1 cellular context compared by ENCODE assay signal in the genomic region with DNA sequence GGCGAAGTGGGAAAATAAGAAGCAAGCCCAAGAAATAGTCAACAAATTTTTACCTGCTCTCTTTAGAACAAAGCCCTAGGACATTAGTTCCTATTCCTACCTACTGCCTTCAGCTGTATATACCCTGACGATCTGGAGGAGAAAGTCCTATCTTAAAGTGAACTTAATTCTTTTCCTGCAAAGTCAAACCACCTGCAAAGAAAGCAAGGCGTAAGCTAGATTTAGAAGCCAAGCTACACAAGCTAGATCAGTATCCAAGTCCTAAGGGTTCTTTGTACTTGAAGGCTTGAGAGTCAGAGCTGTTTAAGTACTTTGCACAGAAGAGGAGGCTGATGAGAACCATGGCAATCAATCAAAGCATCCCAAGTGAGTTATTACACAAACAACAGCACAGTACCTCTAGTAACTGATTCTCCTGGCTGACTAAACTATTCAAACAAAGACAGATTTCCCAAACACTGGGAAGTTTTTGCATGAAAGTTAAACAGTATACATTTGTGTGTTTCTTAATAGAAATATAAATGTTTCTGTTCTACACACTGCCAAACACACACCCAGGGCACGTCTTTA.
TF ChIP-seq lines count a peak whose summit lies in the region.

No MANE protein-coding gene starts in this region.

TF ChIP-seq in HepG2, 621 proteins besides CTCF, POLR2A, EP300 and RAD21 (continued from another document):
- TF ChIP-seq MAFF (IDR thresholded peaks at IDR 0.05; ENCODE audit: low read depth, low read length) (no peak), ZNF337 (CRISPR knock-in tag; IDR thresholded peaks at IDR 0.05; ENCODE audit: borderline replicate concordance, low read depth) (no peak), ZNF205 (CRISPR knock-in tag; IDR thresholded peaks at IDR 0.05) (no peak), GATAD2A (CRISPR knock-in tag; IDR thresholded peaks at IDR 0.05) (peak; percentile 37; the same call in 1 of the 2 replicates), ZBTB7B (CRISPR knock-in tag; IDR thresholded peaks at IDR 0.05) (no peak), BCL6 (CRISPR knock-in tag; IDR thresholded peaks at IDR 0.05) (peak; percentile 55; the same call in 1 of the 2 replicates), CEBPB (IDR thresholded peaks at IDR 0.05; ENCODE audit: borderline replicate concordance, low read depth, low read length) (peak; percentile 9; the same call in 1 of the 2 replicates), GFI1 (CRISPR knock-in tag; IDR thresholded peaks at IDR 0.05; ENCODE audit: borderline replicate concordance) (0 out of 2 replicates have a peak, but pooled peaks have one; percentile 16), ZNF441 (CRISPR knock-in tag; IDR thresholded peaks at IDR 0.05; ENCODE audit: borderline replicate concordance) (no peak), NCOA5 (CRISPR knock-in tag; IDR thresholded peaks at IDR 0.05) (no peak), SMARCE1 (IDR thresholded peaks at IDR 0.05; ENCODE audit: borderline replicate concordance) (no peak), ZNF432 (CRISPR knock-in tag; IDR thresholded peaks at IDR 0.05; ENCODE audit: borderline replicate concordance) (no peak)
- TF ChIP-seq, protein P1, sequence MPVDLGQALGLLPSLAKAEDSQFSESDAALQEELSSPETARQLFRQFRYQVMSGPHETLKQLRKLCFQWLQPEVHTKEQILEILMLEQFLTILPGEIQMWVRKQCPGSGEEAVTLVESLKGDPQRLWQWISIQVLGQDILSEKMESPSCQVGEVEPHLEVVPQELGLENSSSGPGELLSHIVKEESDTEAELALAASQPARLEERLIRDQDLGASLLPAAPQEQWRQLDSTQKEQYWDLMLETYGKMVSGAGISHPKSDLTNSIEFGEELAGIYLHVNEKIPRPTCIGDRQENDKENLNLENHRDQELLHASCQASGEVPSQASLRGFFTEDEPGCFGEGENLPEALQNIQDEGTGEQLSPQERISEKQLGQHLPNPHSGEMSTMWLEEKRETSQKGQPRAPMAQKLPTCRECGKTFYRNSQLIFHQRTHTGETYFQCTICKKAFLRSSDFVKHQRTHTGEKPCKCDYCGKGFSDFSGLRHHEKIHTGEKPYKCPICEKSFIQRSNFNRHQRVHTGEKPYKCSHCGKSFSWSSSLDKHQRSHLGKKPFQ (CRISPR knock-in tag; IDR thresholded peaks at IDR 0.05; ENCODE audit: insufficient replicate concordance): no peak
- TF ChIP-seq, protein P2, sequence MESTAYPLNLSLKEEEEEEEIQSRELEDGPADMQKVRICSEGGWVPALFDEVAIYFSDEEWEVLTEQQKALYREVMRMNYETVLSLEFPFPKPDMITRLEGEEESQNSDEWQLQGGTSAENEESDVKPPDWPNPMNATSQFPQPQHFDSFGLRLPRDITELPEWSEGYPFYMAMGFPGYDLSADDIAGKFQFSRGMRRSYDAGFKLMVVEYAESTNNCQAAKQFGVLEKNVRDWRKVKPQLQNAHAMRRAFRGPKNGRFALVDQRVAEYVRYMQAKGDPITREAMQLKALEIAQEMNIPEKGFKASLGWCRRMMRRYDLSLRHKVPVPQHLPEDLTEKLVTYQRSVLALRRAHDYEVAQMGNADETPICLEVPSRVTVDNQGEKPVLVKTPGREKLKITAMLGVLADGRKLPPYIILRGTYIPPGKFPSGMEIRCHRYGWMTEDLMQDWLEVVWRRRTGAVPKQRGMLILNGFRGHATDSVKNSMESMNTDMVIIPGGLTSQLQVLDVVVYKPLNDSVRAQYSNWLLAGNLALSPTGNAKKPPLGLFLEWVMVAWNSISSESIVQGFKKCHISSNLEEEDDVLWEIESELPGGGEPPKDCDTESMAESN (CRISPR knock-in tag; conservative IDR thresholded peaks at IDR 0.05): no peak
- TF ChIP-seq, protein P3, sequence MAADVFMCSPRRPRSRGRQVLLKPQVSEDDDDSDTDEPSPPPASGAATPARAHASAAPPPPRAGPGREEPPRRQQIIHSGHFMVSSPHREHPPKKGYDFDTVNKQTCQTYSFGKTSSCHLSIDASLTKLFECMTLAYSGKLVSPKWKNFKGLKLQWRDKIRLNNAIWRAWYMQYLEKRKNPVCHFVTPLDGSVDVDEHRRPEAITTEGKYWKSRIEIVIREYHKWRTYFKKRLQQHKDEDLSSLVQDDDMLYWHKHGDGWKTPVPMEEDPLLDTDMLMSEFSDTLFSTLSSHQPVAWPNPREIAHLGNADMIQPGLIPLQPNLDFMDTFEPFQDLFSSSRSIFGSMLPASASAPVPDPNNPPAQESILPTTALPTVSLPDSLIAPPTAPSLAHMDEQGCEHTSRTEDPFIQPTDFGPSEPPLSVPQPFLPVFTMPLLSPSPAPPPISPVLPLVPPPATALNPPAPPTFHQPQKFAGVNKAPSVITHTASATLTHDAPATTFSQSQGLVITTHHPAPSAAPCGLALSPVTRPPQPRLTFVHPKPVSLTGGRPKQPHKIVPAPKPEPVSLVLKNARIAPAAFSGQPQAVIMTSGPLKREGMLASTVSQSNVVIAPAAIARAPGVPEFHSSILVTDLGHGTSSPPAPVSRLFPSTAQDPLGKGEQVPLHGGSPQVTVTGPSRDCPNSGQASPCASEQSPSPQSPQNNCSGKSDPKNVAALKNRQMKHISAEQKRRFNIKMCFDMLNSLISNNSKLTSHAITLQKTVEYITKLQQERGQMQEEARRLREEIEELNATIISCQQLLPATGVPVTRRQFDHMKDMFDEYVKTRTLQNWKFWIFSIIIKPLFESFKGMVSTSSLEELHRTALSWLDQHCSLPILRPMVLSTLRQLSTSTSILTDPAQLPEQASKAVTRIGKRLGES (CRISPR knock-in tag; IDR thresholded peaks at IDR 0.05; ENCODE audit: borderline replicate concordance): no peak
- TF ChIP-seq, protein P4, sequence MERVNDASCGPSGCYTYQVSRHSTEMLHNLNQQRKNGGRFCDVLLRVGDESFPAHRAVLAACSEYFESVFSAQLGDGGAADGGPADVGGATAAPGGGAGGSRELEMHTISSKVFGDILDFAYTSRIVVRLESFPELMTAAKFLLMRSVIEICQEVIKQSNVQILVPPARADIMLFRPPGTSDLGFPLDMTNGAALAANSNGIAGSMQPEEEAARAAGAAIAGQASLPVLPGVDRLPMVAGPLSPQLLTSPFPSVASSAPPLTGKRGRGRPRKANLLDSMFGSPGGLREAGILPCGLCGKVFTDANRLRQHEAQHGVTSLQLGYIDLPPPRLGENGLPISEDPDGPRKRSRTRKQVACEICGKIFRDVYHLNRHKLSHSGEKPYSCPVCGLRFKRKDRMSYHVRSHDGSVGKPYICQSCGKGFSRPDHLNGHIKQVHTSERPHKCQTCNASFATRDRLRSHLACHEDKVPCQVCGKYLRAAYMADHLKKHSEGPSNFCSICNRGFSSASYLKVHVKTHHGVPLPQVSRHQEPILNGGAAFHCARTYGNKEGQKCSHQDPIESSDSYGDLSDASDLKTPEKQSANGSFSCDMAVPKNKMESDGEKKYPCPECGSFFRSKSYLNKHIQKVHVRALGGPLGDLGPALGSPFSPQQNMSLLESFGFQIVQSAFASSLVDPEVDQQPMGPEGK (CRISPR knock-in tag; IDR thresholded peaks at IDR 0.05): no peak
- TF ChIP-seq, protein P5, sequence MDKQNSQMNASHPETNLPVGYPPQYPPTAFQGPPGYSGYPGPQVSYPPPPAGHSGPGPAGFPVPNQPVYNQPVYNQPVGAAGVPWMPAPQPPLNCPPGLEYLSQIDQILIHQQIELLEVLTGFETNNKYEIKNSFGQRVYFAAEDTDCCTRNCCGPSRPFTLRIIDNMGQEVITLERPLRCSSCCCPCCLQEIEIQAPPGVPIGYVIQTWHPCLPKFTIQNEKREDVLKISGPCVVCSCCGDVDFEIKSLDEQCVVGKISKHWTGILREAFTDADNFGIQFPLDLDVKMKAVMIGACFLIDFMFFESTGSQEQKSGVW (CRISPR knock-in tag; IDR thresholded peaks at IDR 0.05; ENCODE audit: borderline replicate concordance): no peak
- TF ChIP-seq, protein P6, sequence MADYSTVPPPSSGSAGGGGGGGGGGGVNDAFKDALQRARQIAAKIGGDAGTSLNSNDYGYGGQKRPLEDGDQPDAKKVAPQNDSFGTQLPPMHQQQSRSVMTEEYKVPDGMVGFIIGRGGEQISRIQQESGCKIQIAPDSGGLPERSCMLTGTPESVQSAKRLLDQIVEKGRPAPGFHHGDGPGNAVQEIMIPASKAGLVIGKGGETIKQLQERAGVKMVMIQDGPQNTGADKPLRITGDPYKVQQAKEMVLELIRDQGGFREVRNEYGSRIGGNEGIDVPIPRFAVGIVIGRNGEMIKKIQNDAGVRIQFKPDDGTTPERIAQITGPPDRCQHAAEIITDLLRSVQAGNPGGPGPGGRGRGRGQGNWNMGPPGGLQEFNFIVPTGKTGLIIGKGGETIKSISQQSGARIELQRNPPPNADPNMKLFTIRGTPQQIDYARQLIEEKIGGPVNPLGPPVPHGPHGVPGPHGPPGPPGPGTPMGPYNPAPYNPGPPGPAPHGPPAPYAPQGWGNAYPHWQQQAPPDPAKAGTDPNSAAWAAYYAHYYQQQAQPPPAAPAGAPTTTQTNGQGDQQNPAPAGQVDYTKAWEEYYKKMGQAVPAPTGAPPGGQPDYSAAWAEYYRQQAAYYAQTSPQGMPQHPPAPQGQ (CRISPR knock-in tag; IDR thresholded peaks at IDR 0.05; ENCODE audit: borderline replicate concordance): no peak
- TF ChIP-seq, protein P7, sequence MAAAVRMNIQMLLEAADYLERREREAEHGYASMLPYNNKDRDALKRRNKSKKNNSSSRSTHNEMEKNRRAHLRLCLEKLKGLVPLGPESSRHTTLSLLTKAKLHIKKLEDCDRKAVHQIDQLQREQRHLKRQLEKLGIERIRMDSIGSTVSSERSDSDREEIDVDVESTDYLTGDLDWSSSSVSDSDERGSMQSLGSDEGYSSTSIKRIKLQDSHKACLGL (CRISPR knock-in tag; IDR thresholded peaks at IDR 0.05): no peak
- TF ChIP-seq, protein P8, sequence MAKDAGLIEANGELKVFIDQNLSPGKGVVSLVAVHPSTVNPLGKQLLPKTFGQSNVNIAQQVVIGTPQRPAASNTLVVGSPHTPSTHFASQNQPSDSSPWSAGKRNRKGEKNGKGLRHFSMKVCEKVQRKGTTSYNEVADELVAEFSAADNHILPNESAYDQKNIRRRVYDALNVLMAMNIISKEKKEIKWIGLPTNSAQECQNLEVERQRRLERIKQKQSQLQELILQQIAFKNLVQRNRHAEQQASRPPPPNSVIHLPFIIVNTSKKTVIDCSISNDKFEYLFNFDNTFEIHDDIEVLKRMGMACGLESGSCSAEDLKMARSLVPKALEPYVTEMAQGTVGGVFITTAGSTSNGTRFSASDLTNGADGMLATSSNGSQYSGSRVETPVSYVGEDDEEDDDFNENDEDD (CRISPR knock-in tag; IDR thresholded peaks at IDR 0.05; ENCODE audit: borderline replicate concordance): no peak
- TF ChIP-seq, protein P9, sequence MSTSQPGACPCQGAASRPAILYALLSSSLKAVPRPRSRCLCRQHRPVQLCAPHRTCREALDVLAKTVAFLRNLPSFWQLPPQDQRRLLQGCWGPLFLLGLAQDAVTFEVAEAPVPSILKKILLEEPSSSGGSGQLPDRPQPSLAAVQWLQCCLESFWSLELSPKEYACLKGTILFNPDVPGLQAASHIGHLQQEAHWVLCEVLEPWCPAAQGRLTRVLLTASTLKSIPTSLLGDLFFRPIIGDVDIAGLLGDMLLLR (CRISPR knock-in tag; IDR thresholded peaks at IDR 0.05): no peak
